Comparison of ENCODE assay signal across 21 cellular contexts in the genomic region with DNA sequence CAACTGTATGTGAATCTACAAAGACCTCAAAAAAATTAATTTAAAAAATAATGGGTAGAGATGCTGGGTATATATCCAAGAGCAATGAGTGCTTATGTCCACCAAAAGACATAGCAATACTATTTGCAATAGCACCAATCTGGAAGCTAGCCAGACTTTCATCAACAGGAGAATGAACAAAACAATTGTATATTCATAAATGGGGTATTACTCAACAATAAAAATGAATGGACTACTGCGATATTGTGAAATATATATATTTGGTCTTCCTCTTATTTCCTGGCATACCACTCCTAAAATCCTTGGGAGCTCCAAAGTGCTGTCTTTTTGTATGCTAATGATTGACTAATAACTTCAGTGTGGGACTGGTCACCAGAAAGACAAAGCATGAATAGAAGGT.
DNase-seq lines count a peak whose midpoint lies in the region; ATAC-seq and TF ChIP-seq lines count a peak whose summit lies in the region.
"Had no signal": no experiment of that assay in that cellular context is flagged by ENCODE, and none has a peak within 500 bp of the region (broad histone marks: within the 10 kb centered on the region; RNA-seq: fewer than 3 reads in every experiment).

No MANE protein-coding gene starts in this region.

- H3K14ac ChIP-seq in IMR-90 (replicated peaks; ENCODE audit: low read depth, low read length), result no peak overlapping the region

- H3K4ac ChIP-seq in IMR-90 (ENCODE audit: low read depth, low read length), result no peak overlapping the region

- no peak overlapping the region for H3K4me3 ChIP-seq in IMR-90 (ENCODE audit: insufficient read depth, low read depth, low read length)
- H3K4me3 ChIP-seq: esophagus squamous epithelium, ovary, SK-N-MC, thoracic aorta had no signal

- POLR2A ChIA-PET in IMR-90 (lab: Charles Lee; ENCODE audit: unreplicated experiment), result no interaction called here

- no peak overlapping the region for H2AK9ac ChIP-seq in IMR-90 (replicated peaks; ENCODE audit: low read depth, low read length, poor library complexity)

- no peak overlapping the region for H3K27ac ChIP-seq in IMR-90 (ENCODE audit: insufficient read depth, low read length)
- H3K27ac ChIP-seq: esophagus squamous epithelium, ovary, SK-N-MC, thoracic aorta had no signal

- in situ Hi-C loops in IMR-90 (cut with MboI; ENCODE audit: low sequenced_read_pairs), result no loop called here
- in situ Hi-C loops in G401 (cut with HindIII; ENCODE audit: low sequenced_read_pairs), result no loop called here

- peak; percentile 34 for ATAC-seq in GM18870 (IDR thresholded peaks at IDR 0.05; ENCODE audit: unreplicated experiment)
- ATAC-seq in IMR-90 (ENCODE audit: low read depth), result no peak
- no peak for ATAC-seq in HG02970 (IDR thresholded peaks at IDR 0.05; ENCODE audit: low FRiP score, unreplicated experiment)
- ATAC-seq in HG03354 (IDR thresholded peaks at IDR 0.05; ENCODE audit: poor library complexity, severe bottlenecking, unreplicated experiment), result no peak
- ATAC-seq: left lobe of liver had no signal

- TF ChIP-seq CTCF in IMR-90 (conservative IDR thresholded peaks at IDR 0.05; ENCODE audit: low read depth, low read length), result no peak

- H2BK5ac ChIP-seq in IMR-90 (ENCODE audit: low read depth, low read length, poor library complexity, severe bottlenecking), result no peak overlapping the region

- intact Hi-C loops in IMR-90 (cut with micrococcal nuclease), result no loop called here

- H2BK15ac ChIP-seq in IMR-90 (ENCODE audit: low read depth, low read length), result no peak overlapping the region

- H3K56ac ChIP-seq in IMR-90 (ENCODE audit: extremely low read depth, insufficient read depth, low read length), result no peak overlapping the region

- H2BK20ac ChIP-seq in IMR-90 (ENCODE audit: low read depth, low read length), result no peak overlapping the region

- H3K23ac ChIP-seq in IMR-90 (ENCODE audit: low read depth, low read length), result no peak overlapping the region

- no peak overlapping the region for H2BK120ac ChIP-seq in IMR-90 (ENCODE audit: low read depth, low read length)

- WGBS in IMR-90 (ENCODE audit: extremely low coverage in 2 of 2, insufficient read length in 1 of 2), 2 experiments, result no CpG with 5 or more reads among the region's 1 CpG

- CTCF ChIA-PET in IMR-90 (lab: Yijun Ruan, JAX), result interaction anchor here (1.7 kb wide), 1 partner anchor 39 kb away, joined by 3 read pairs; no protein-coding TSS in a partner anchor

- H4K5ac ChIP-seq in IMR-90 (ENCODE audit: low read depth, low read length), result no peak overlapping the region

- H4K8ac ChIP-seq in IMR-90 (ENCODE audit: low read depth in 2 of 2, low read length in 2 of 2), result no peak overlapping the region

- H4K91ac ChIP-seq in IMR-90 (ENCODE audit: insufficient read depth, low read depth, low read length), result no peak overlapping the region

- TF ChIP-seq RAD21 in IMR-90 (IDR thresholded peaks at IDR 0.05; ENCODE audit: low read length), result no peak

- no peak for TF ChIP-seq POLR2A in IMR-90 (IDR thresholded peaks at IDR 0.05; ENCODE audit: low read depth, low read length)

- no peak overlapping the region for H3K18ac ChIP-seq in IMR-90 (ENCODE audit: low read depth, low read length)

- BruUV-seq in IMR-90 (replicated peaks; lab: Mats Ljungman, UMichigan), result no TSS peak

- H2AFZ ChIP-seq in IMR-90 (replicated peaks; ENCODE audit: low read length, poor library complexity), result no peak overlapping the region

- no peak overlapping the region for H3K9ac ChIP-seq in IMR-90 (ENCODE audit: low read depth, low read length)

- peaks cover 14% of the 10 kb centered on the region for H3K36me3 ChIP-seq in IMR-90 (ENCODE audit: control insufficient read depth, insufficient read depth, low read length)
- H3K36me3 ChIP-seq: ovary had no signal

- no peak overlapping the region for H3K4me2 ChIP-seq in IMR-90 (ENCODE audit: low read depth, low read length)

- H3K9me3 ChIP-seq in IMR-90 (ENCODE audit: control insufficient read depth, insufficient read depth, low read length), result no peaks in the 10 kb centered on the region
- H3K9me3 ChIP-seq: esophagus squamous epithelium, ovary, thoracic aorta had no signal

- dilution Hi-C loops in IMR-90 (cut with HindIII; ENCODE audit: low sequenced_read_pairs, unreplicated experiment), result no loop called here

- peaks cover 2% of the 10 kb centered on the region; the same call in 1 of the 2 replicates for H3K27me3 ChIP-seq in IMR-90 (ENCODE audit: control insufficient read depth, insufficient read depth, low read length)
- H3K27me3 ChIP-seq: esophagus squamous epithelium, ovary had no signal

- H3K4me1 ChIP-seq in IMR-90 (ENCODE audit: control insufficient read depth, insufficient read depth, low read length), result no peaks in the 10 kb centered on the region

- no peak overlapping the region for H2AK5ac ChIP-seq in IMR-90 (ENCODE audit: low read depth, low read length)

- peak; percentile 41 for DNase-seq in IMR-90
- peak; percentile 44 for DNase-seq in dermis blood vessel endothelial cell
- DNase-seq in lung microvascular endothelial cell (ENCODE audit: low read depth in 2 of 2), result peak; percentile 12 to 53
- no peak for DNase-seq in central memory CD4-positive, alpha-beta T cell
- no peak for DNase-seq in G401 (ENCODE audit: low spot score)
- DNase-seq: activated CD4-positive, alpha-beta T cell treated with anti-CD3 and anti-CD28 coated beads for 48 hours; activated CD8-positive, alpha-beta memory T cell treated with anti-CD3 and anti-CD28 coated beads, Interleukin-2, amount 50 U/mL, for 48 hours; COR-L47; EL; esophagus squamous epithelium; HFFc6; NCI-H1092; NCI-H524 treated with DMSO at 0.1 percent for 48 hours; ovary; stimulated activated CD4-positive, alpha-beta T cell treated with anti-CD3 and anti-CD28 coated beads, Interleukin-2, amount 100 ng/mL, for 48 hours had no signal

- 0 out of 4 replicates have a peak, but pooled peaks cover 2 to 9% of the 10 kb centered on the region in 2 experiments for H3K79me1 ChIP-seq in IMR-90 (ENCODE audit: low read depth in 1 of 2, low read length in 2 of 2)

- H3K9me1 ChIP-seq in IMR-90 (ENCODE audit: insufficient read depth, low read length), result no peaks in the 10 kb centered on the region

- H4K20me1 ChIP-seq in IMR-90 (ENCODE audit: insufficient read depth, low read length), result no peaks in the 10 kb centered on the region

TF ChIP-seq in IMR-90, 13 proteins besides CTCF, POLR2A, EP300 and RAD21:
- TF ChIP-seq MXI1 (IDR thresholded peaks at IDR 0.05; ENCODE audit: borderline replicate concordance, low read depth, low read length), result no peak
- TF ChIP-seq CEBPB (IDR thresholded peaks at IDR 0.05; ENCODE audit: low read depth, low read length), result peak; percentile 54
TF ChIP-seq in IMR-90: peak in this region for 1.

Comparison
In these comparisons a context has a peak if more than half of its experiments do, and no peak if none do; other contexts are left out.
1. DNase-seq: peak in IMR-90 (single experiment), dermis blood vessel endothelial cell (single experiment) and lung microvascular endothelial cell (2 of 2); none in central memory CD4-positive, alpha-beta T cell (single experiment) and G401 (single experiment).